In the genomic region with DNA sequence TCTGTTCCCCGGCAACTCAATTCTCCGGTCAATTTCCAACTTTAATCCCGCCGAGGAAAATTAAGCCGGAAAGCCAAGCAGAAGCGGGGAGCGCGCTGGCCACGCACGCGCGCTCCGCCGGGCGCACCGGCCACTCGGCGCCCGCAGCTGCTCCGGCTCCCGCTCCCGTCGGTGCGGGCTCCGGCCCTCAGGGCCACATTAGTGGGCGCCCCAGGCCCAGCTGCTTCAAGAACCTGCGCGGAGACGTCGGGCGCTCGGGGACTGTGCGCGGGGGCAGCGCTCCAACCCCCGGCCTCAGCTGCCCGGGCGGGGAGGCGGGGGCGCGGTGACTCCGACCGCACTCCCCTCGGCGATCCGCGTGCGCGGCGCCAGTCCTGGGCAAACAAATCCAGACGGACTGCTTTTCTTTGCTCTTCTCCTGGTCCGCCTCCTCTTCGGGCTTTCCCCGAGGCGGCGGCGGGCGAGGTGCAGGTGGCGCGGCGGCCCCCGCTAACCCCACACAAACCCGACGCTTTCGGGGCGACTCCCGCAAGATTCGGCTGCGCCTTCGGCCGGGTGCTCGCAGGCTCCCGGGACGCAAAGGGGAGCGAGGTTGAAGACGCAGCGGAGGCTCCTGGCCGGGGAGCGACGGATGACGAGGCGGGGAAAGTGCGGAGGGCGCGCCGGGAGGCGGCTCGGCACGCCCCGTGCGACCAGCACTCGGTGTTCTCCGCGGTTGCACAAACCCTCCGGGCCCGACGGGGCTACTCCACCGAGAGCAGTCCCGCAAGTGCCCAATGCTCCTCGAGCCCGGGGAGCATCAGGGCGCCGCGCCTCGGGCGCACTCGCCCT, we compare ENCODE assay signal across 8 cellular contexts. TPM values are rescaled to one million over a fixed set of nuclear protein-coding genes. Genes with fewer than 3 reads are reported as not detected.
DNase-seq lines count a peak whose midpoint lies in the region; ATAC-seq, FAIRE-seq and TF ChIP-seq lines count a peak whose summit lies in the region.
"Not testable (repeated sequence)": the region's sequence is repeated elsewhere in the genome, so short reads cannot be mapped to it uniquely, and the experiment has no call there.

No MANE protein-coding gene starts in this region.

- H3K9me3 Mint-ChIP-seq in progenitor cell of endocrine pancreas (ENCODE audit: low read depth), result not testable (repeated sequence)

- not testable (repeated sequence) for H3K36me3 ChIP-seq in effector memory CD4-positive, alpha-beta T cell (ENCODE audit: control insufficient read depth, insufficient read depth, low read length); kidney (ENCODE audit: control insufficient read depth in 1 of 2, insufficient read depth in 2 of 2, low read length in 2 of 2); aorta (ENCODE audit: control insufficient read depth in 1 of 2, insufficient read depth in 2 of 2, low read length in 1 of 2)

- not testable (repeated sequence) for TF ChIP-seq CTCF in kidney (IDR thresholded peaks at IDR 0.05; ENCODE audit: borderline replicate concordance, extremely low read depth, insufficient read depth); progenitor cell of endocrine pancreas (IDR thresholded peaks at IDR 0.05; ENCODE audit: unreplicated experiment)

- peak overlapping the region; percentile 10 to 56 for H3K9ac ChIP-seq in kidney (ENCODE audit: low read length in 2 of 2)

- intact Hi-C loops in kidney (cut with DNase I), result not testable (repeated sequence)
- intact Hi-C loops in aorta (cut with DNase I), result loop anchor here (2.0 to 10.0 kb wide), 7 partner anchors 76 to 796 kb away; no protein-coding TSS in a partner anchor

- FAIRE-seq in kidney (lab: Jason Lieb, UNC), result not testable (repeated sequence)

- peak overlapping the region; percentile 98 for H3K4me3 Mint-ChIP-seq in progenitor cell of endocrine pancreas (ENCODE audit: low read depth)

- H3K27me3 Mint-ChIP-seq in progenitor cell of endocrine pancreas, result not testable (repeated sequence)

- H3K27me3 ChIP-seq in effector memory CD4-positive, alpha-beta T cell (replicated peaks; ENCODE audit: control insufficient read depth, insufficient read depth, low read length, poor library complexity, severe bottlenecking); aorta (ENCODE audit: control insufficient read depth in 1 of 2, insufficient read depth in 2 of 2, low read length in 1 of 2): not testable (repeated sequence)

- H3K4me1 ChIP-seq in effector memory CD4-positive, alpha-beta T cell (ENCODE audit: control insufficient read depth, insufficient read depth, low read length, poor library complexity, severe bottlenecking); kidney (ENCODE audit: control insufficient read depth in 1 of 2, insufficient read depth in 1 of 2, low read depth in 1 of 2, low read length in 2 of 2); aorta (ENCODE audit: control insufficient read depth in 1 of 2, insufficient read depth in 2 of 2, low read length in 2 of 2): not testable (repeated sequence)

- H3K4me1 Mint-ChIP-seq in progenitor cell of endocrine pancreas (ENCODE audit: low read depth), result peaks cover 14% of the 10 kb centered on the region

- not testable (repeated sequence) for H3K9me3 ChIP-seq in effector memory CD4-positive, alpha-beta T cell (ENCODE audit: control insufficient read depth, low read length); kidney (ENCODE audit: control insufficient read depth in 1 of 2, low read length in 2 of 2); aorta (ENCODE audit: control insufficient read depth, low read length)

- ATAC-seq in GM18511 (IDR thresholded peaks at IDR 0.05; ENCODE audit: unreplicated experiment) (peak; percentile 10), HG02970 (IDR thresholded peaks at IDR 0.05; ENCODE audit: low FRiP score, unreplicated experiment) (peak; percentile 8), aorta (ENCODE audit: low FRiP score) (peak; percentile 45)

- not testable (repeated sequence) for H3K27ac ChIP-seq in effector memory CD4-positive, alpha-beta T cell (ENCODE audit: insufficient read depth, low read length, poor library complexity, severe bottlenecking)
- H3K27ac ChIP-seq in kidney (ENCODE audit: low read depth in 2 of 2, low read length in 2 of 2) (peak overlapping the region; percentile 70 to 79), aorta (ENCODE audit: low read depth in 1 of 2, low read length in 2 of 2) (peak overlapping the region; percentile 87 to 92)

- peak overlapping the region; percentile 39 for H3K4me3 ChIP-seq in effector memory CD4-positive, alpha-beta T cell (ENCODE audit: insufficient read depth, low read depth, low read length, poor library complexity, severe bottlenecking)
- H3K4me3 ChIP-seq in kidney (ENCODE audit: low read length in 2 of 2) (peak overlapping the region; percentile 66 to 78), aorta (ENCODE audit: low read length in 2 of 2) (peak overlapping the region; percentile 38 to 96)

- peak overlapping the region; percentile 99 for H3K27ac Mint-ChIP-seq in progenitor cell of endocrine pancreas

- 0 to 1% methylated on average over 89 to 107 of the region's 107 CpGs for WGBS in aorta, 2 donors

- not testable (repeated sequence) for H3K36me3 Mint-ChIP-seq in progenitor cell of endocrine pancreas (ENCODE audit: insufficient read depth)

- DNase-seq in NCI-H2171 treated with DMSO at 0.1 percent for 48 hours (lab: John Stamatoyannopoulos, UW), result peak; percentile 50
- DNase-seq in activated T-cell treated with anti-CD3 and anti-CD28 coated beads for 48 hours (ENCODE audit: low read depth), result peak; percentile 37
- DNase-seq in effector memory CD4-positive, alpha-beta T cell, result peak in 1 of 3 donors; percentile 7
- peak; percentile 91 for DNase-seq in kidney
- DNase-seq in progenitor cell of endocrine pancreas (ENCODE audit: low spot score, unreplicated experiment), result peak; percentile 34
- peak; percentile 74 to 90 for DNase-seq in aorta

RNA-seq across cellular contexts. Expression of gene TLE1, which starts 0.9 kb away (rescaled TPM):
- 52.5 TPM for total RNA-seq in kidney
- polyA plus RNA-seq in kidney (ENCODE audit: insufficient read depth, low read depth, low replicate concordance), result 10.8 TPM
- 68.7 and 69.4 TPM in 2 replicates for total RNA-seq in progenitor cell of endocrine pancreas
- 10 to 100 TPM; 31.0 to 32.7 TPM for total RNA-seq in aorta
- 10 to 100 TPM; 20.9 to 39.9 TPM for polyA plus RNA-seq in aorta
